26 cellular contexts compared by ENCODE assay signal in genomic region chr1:7437036-7437435, GRCh38.
"Had no signal": no experiment of that assay in that cellular context is flagged by ENCODE, and none has a peak within 500 bp of the region (broad histone marks: within the 10 kb centered on the region; RNA-seq: fewer than 3 reads in every experiment).

No MANE protein-coding gene starts in this region.

- H3K27me3 Mint-ChIP-seq: dendritic cell treated with granulocyte-macrophage colony-stimulating factor and Interleukin-4, amounts not matched to agents 40 ng/mL and 50 ng/mL, for 4 days; type B pancreatic cell had no signal

- ATAC-seq: esophagus mucosa; gastrocnemius medialis; left ventricle myocardium superior; lower lobe of right lung; naive thymus-derived CD8-positive, alpha-beta T cell; sciatic nerve; stimulated activated effector memory CD8-positive, alpha-beta T cell treated with anti-CD3 and anti-CD28 coated beads, Interleukin-12 subunit alpha, Interleukin-12 subunit beta, amount 100 ng/mL, for 72 hours; stimulated activated naive CD8-positive, alpha-beta T cell treated with anti-CD3 and anti-CD28 coated beads, Interleukin-15, Interleukin-2, amounts not matched to agents 100 U/mL and 50 U/mL, for 24 hours had no signal

- H3K4me3 ChIP-seq: colonic mucosa, gastrocnemius medialis, lower lobe of right lung, prostate gland, right atrium auricular region, smooth muscle cell, testis, tibial artery had no signal

- H3K4me3 Mint-ChIP-seq: dendritic cell treated with granulocyte-macrophage colony-stimulating factor and Interleukin-4, amounts not matched to agents 40 ng/mL and 50 ng/mL, for 4 days; endodermal cell; naive thymus-derived CD8-positive, alpha-beta T cell; stimulated activated effector memory CD8-positive, alpha-beta T cell treated with anti-CD3 and anti-CD28 coated beads, Interleukin-12 subunit alpha, Interleukin-12 subunit beta, amount 100 ng/mL, for 72 hours; type B pancreatic cell had no signal

- H3K36me3 ChIP-seq: colonic mucosa, gastrocnemius medialis, lower lobe of right lung, prostate gland, right atrium auricular region, tibial artery had no signal

- H3K4me2 ChIP-seq: smooth muscle cell had no signal

- H3K4me1 Mint-ChIP-seq: endodermal cell; naive thymus-derived CD8-positive, alpha-beta T cell; stimulated activated effector memory CD8-positive, alpha-beta T cell treated with anti-CD3 and anti-CD28 coated beads, Interleukin-12 subunit alpha, Interleukin-12 subunit beta, amount 100 ng/mL, for 72 hours had no signal

- DNase-seq: colonic mucosa; effector CD8-positive, alpha-beta T cell; endodermal cell; foreskin fibroblast; gastrocnemius medialis; head of caudate nucleus; left ventricle myocardium superior; naive thymus-derived CD8-positive, alpha-beta T cell; nucleus accumbens; stimulated activated CD4-positive, alpha-beta T cell treated with anti-CD3 and anti-CD28 coated beads, Interleukin-12 subunit alpha, Interleukin-12 subunit beta, amount 100 ng/mL, for 4 hours; stimulated activated CD4-positive, alpha-beta T cell treated with anti-CD3 and anti-CD28 coated beads, Interleukin-2, amount 100 ng/mL, for 24 hours; stimulated activated CD4-positive, alpha-beta T cell treated with anti-CD3 and anti-CD28 coated beads, Interleukin-4, amount 100 ng/mL, for 24 hours; stimulated activated naive CD8-positive, alpha-beta T cell treated with anti-CD3 and anti-CD28 coated beads, Interleukin-15, Interleukin-2, amounts not matched to agents 100 U/mL and 50 U/mL, for 24 hours; substantia nigra; testis; tibial artery had no signal

- H3K4me1 ChIP-seq: colonic mucosa, gastrocnemius medialis, lower lobe of right lung, prostate gland, tibial artery had no signal

- H3K27ac ChIP-seq: colonic mucosa, epithelial cell of prostate, gastrocnemius medialis, lower lobe of right lung, prostate gland, right atrium auricular region, testis, tibial artery had no signal

- H3K27ac Mint-ChIP-seq: dendritic cell treated with granulocyte-macrophage colony-stimulating factor and Interleukin-4, amounts not matched to agents 40 ng/mL and 50 ng/mL, for 4 days; endodermal cell; naive thymus-derived CD8-positive, alpha-beta T cell; stimulated activated effector memory CD8-positive, alpha-beta T cell treated with anti-CD3 and anti-CD28 coated beads, Interleukin-12 subunit alpha, Interleukin-12 subunit beta, amount 100 ng/mL, for 72 hours; type B pancreatic cell had no signal

- H3K36me3 Mint-ChIP-seq: stimulated activated effector memory CD8-positive, alpha-beta T cell treated with anti-CD3 and anti-CD28 coated beads, Interleukin-12 subunit alpha, Interleukin-12 subunit beta, amount 100 ng/mL, for 72 hours; type B pancreatic cell had no signal

- H3K9me3 Mint-ChIP-seq: dendritic cell treated with granulocyte-macrophage colony-stimulating factor and Interleukin-4, amounts not matched to agents 40 ng/mL and 50 ng/mL, for 4 days; type B pancreatic cell had no signal

- H3K27me3 ChIP-seq: colonic mucosa, gastrocnemius medialis, right atrium auricular region, testis had no signal

- H3K9me3 ChIP-seq: colonic mucosa, gastrocnemius medialis, lower lobe of right lung, prostate gland, right atrium auricular region, testis, tibial artery had no signal
